In the genomic region with DNA sequence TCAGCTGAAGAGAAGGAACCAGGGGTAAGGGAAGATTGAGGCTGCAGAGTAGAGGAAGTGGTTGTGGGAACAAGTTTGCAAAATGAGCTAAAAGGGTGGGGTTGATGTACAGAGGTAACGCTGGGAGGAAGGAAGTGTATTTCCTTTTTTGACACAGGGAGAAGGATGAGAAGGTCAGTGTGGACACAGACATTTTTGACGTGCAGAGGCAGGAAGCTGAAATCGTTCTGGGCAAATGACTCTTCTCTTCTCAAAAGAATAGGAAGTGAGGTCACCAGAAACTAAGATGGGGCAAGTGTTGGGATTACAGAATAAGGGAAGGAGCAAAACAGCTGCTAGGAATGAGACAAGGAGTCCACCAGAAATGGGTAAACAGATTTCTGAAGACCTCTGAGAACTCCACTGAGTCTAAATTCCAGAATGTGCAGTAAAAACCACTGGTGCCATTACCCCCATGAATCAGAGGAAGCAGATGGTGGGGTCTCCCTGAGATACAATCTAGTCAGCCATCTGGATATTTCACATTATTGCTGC, we compare ENCODE assay signal across 8 cellular contexts. TPM values are rescaled to one million over a fixed set of nuclear protein-coding genes. Genes with fewer than 3 reads are reported as not detected.
A peak's percentile ranks its signal among the peaks of the same experiment; 100 is the strongest.
DNase-seq lines count a peak whose midpoint lies in the region; ATAC-seq and TF ChIP-seq lines count a peak whose summit lies in the region.

No MANE protein-coding gene starts in this region.

- H3K36me3 ChIP-seq in PC-9 (ENCODE audit: low read depth) (0 out of 2 replicates have a peak, but pooled peaks cover 10% of the 10 kb centered on the region), thoracic aorta (no peaks in the 10 kb centered on the region)

- H3K27ac Mint-ChIP-seq in glutamatergic neuron (ENCODE audit: unreplicated experiment) = no peak overlapping the region

- CTCF ChIA-PET in PC-9 (lab: Charles Lee) = interaction anchor here (0.6 kb wide), 1 partner anchor 368 kb away, joined by 5 read pairs; no protein-coding TSS in a partner anchor

- peaks cover 9% of the 10 kb centered on the region for H3K4me1 Mint-ChIP-seq in glutamatergic neuron (ENCODE audit: low read depth, unreplicated experiment)

- no peaks in the 10 kb centered on the region for H3K36me3 Mint-ChIP-seq in glutamatergic neuron (ENCODE audit: unreplicated experiment)

- H3K27me3 ChIP-seq in PC-9 (ENCODE audit: insufficient read depth, low read depth) (no peaks in the 10 kb centered on the region), thoracic aorta (replicated peaks; ENCODE audit: insufficient read depth) (no peaks in the 10 kb centered on the region)

- TF ChIP-seq CTCF in PC-9 (conservative IDR thresholded peaks at IDR 0.05) (no peak), thoracic aorta (IDR thresholded peaks at IDR 0.05) (no peak), glutamatergic neuron (IDR thresholded peaks at IDR 0.05; ENCODE audit: partially characterized antibody, unreplicated experiment) (no peak)

- POLR2A ChIA-PET in PC-9 (lab: Charles Lee; ENCODE audit: unreplicated experiment) = interaction anchor here (0.6 to 1.1 kb wide), 3 partner anchors 20 to 155 kb away, joined by 3 to 5 read pairs (median 4); a partner anchor contains a TSS

- no peaks in the 10 kb centered on the region for H3K27me3 Mint-ChIP-seq in glutamatergic neuron (ENCODE audit: unreplicated experiment)

- intact Hi-C loops in PC-9 (cut with micrococcal nuclease; ENCODE audit: unreplicated experiment) = loop anchor here (1.0 to 2.0 kb wide), 3 partner anchors 22 to 32 kb away; no protein-coding TSS in a partner anchor

- H3K9me3 ChIP-seq in PC-9 (ENCODE audit: insufficient read depth, low read depth) = peaks cover 15% of the 10 kb centered on the region; the same call in 1 of the 2 replicates
- no peaks in the 10 kb centered on the region for H3K9me3 ChIP-seq in thoracic aorta

- peak overlapping the region; percentile 95 for H3K4me2 ChIP-seq in PC-9

- no peaks in the 10 kb centered on the region for H3K9me2 ChIP-seq in PC-9 (ENCODE audit: insufficient read depth)

- peak overlapping the region; percentile 99 for H3K27ac ChIP-seq in PC-9
- peak overlapping the region in 1 of 2 donors; percentile 32 for H3K27ac ChIP-seq in thoracic aorta

- peak; percentile 76 for ATAC-seq in GM21447 (IDR thresholded peaks at IDR 0.05; ENCODE audit: unreplicated experiment)
- peak; percentile 20 for ATAC-seq in thoracic aorta (ENCODE audit: insufficient number of reproducible peaks, low FRiP score, low read depth)
- no peak for ATAC-seq in HG03439 (IDR thresholded peaks at IDR 0.05; ENCODE audit: unreplicated experiment)

- H3K4me1 ChIP-seq in PC-9 (replicated peaks; ENCODE audit: insufficient read depth) = peaks cover 49% of the 10 kb centered on the region
- peaks cover 6 to 10% of the 10 kb centered on the region in 2 donors for H3K4me1 ChIP-seq in thoracic aorta (ENCODE audit: control insufficient read depth in 1 of 2, low read depth in 2 of 2)

- peak; percentile 46 for DNase-seq in A172 (ENCODE audit: low spot score)
- DNase-seq in PC-9 = peak in 1 of 2 experiments; percentile 94
- DNase-seq in glomerular endothelial cell (ENCODE audit: extremely low read depth, low read depth, low spot score) = peak; percentile 82
- no peak for DNase-seq in thoracic aorta (ENCODE audit: low spot score)
- DNase-seq in HT-29 (ENCODE audit: low spot score) = no peak
- DNase-seq in glutamatergic neuron = no peak

- no peaks in the 10 kb centered on the region for H4K20me1 ChIP-seq in PC-9 (ENCODE audit: insufficient read depth)

- no peak overlapping the region; the same call in 1 of the 2 replicates for H2AFZ ChIP-seq in PC-9

- no peaks in the 10 kb centered on the region for H3K79me2 ChIP-seq in PC-9 (ENCODE audit: low read depth)

- no peak overlapping the region for H3K4me3 Mint-ChIP-seq in glutamatergic neuron (ENCODE audit: unreplicated experiment)

- H3K4me3 ChIP-seq in PC-9 (peak overlapping the region; percentile 54), thoracic aorta (no peak overlapping the region)

- BruUV-seq in PC-9 (replicated peaks; lab: Mats Ljungman, UMichigan) = TSS peak; percentile 34

- no peaks in the 10 kb centered on the region for H3K9me3 Mint-ChIP-seq in glutamatergic neuron (ENCODE audit: unreplicated experiment)

- H3F3A ChIP-seq in PC-9 (ENCODE audit: insufficient read depth, low read depth) = peaks cover 44% of the 10 kb centered on the region

RNA-seq across cellular contexts. Expression of a gene that starts 20.0 kb away (rescaled TPM):
- 21.7 and 21.9 TPM in 2 replicates for total RNA-seq in A172 (2014; rRNA removed; shearing (Covaris generic))
- total RNA-seq in PC-9 (2021) (58.6 and 71.6 TPM in 2 replicates), glomerular endothelial cell (66.2 and 75.6 TPM in 2 replicates), thoracic aorta (100 to 1,000 TPM; 106 to 152 TPM), glutamatergic neuron (ENCODE audit: unreplicated experiment) (26.9 TPM)
- total RNA-seq in HT-29 (2014; rRNA removed; shearing (Covaris generic)) = 51.2 and 53.8 TPM in 2 replicates

RNA-seq across cellular contexts. Expression of a gene that starts 58.8 kb away (rescaled TPM):
- total RNA-seq in A172 (2014; rRNA removed; shearing (Covaris generic)) = 0.62 and 0.69 TPM in 2 replicates
- 9.0 and 12.3 TPM in 2 replicates for total RNA-seq in PC-9 (2021)
- total RNA-seq in glomerular endothelial cell = 17.7 and 31.7 TPM in 2 replicates
- total RNA-seq in thoracic aorta = not detected
- total RNA-seq in HT-29 (2014; rRNA removed; shearing (Covaris generic)) = not detected in 2 replicates
- total RNA-seq in glutamatergic neuron (ENCODE audit: unreplicated experiment) = 1.3 TPM

Comparison
In these comparisons a context has a peak if more than half of its experiments do, and no peak if none do; other contexts are left out.
1. DNase-seq: peak in A172 (single experiment) and glomerular endothelial cell (single experiment); none in thoracic aorta (single experiment), HT-29 (single experiment) and glutamatergic neuron (single experiment).